In genomic region chr12:112466011-112466422, GRCh38 we compare ENCODE assay signal across 18 cellular contexts. TPM values are rescaled to one million over a fixed set of nuclear protein-coding genes. Genes with fewer than 3 reads are reported as not detected.
DNase-seq lines count a peak whose midpoint lies in the region; ATAC-seq and TF ChIP-seq lines count a peak whose summit lies in the region.
"Had no signal": no experiment of that assay in that cellular context is flagged by ENCODE, and none has a peak within 500 bp of the region (broad histone marks: within the 10 kb centered on the region; RNA-seq: fewer than 3 reads in every experiment).

No MANE protein-coding gene starts in this region.

- TF ChIP-seq CTCF in activated CD8-positive, alpha-beta T cell treated with anti-CD3 and anti-CD28 coated beads for 36 hours (IDR thresholded peaks at IDR 0.05) = no peak
- no peak for TF ChIP-seq CTCF in colonic mucosa (IDR thresholded peaks at IDR 0.05)

- H3K27me3 Mint-ChIP-seq in activated CD8-positive, alpha-beta T cell treated with anti-CD3 and anti-CD28 coated beads, Interleukin-2, amount 10 ng/mL, durations not matched to agents 7 days and 5 days (ENCODE audit: low read depth) = no peaks in the 10 kb centered on the region
- H3K27me3 Mint-ChIP-seq in activated CD8-positive, alpha-beta T cell treated with anti-CD3 and anti-CD28 coated beads for 36 hours = no peaks in the 10 kb centered on the region
- H3K27me3 Mint-ChIP-seq in stimulated activated memory B cell treated with anti-CD40 and anti-IgM and Interleukin-4, amounts not matched to agents 10 μg/mL and 1 μg/mL and 100 μg/mL, for 72 hours = no peaks in the 10 kb centered on the region
- H3K27me3 Mint-ChIP-seq: stimulated activated naive CD8-positive, alpha-beta T cell treated with anti-CD3 and anti-CD28 coated beads, Interleukin-15, Interleukin-2, amounts not matched to agents 100 ng/mL and 50 ng/mL, for 24 hours had no signal

- POLR2A ChIA-PET in activated CD8-positive, alpha-beta T cell treated with anti-CD3 and anti-CD28 coated beads, Interleukin-2, amount 10 ng/mL, durations not matched to agents 7 days and 5 days (lab: Charles Lee) = no interaction called here
- POLR2A ChIA-PET in activated CD8-positive, alpha-beta T cell treated with anti-CD3 and anti-CD28 coated beads for 36 hours (lab: Charles Lee) = no interaction called here

- no peaks in the 10 kb centered on the region for H3K27me3 ChIP-seq in colonic mucosa
- H3K27me3 ChIP-seq: heart right ventricle had no signal

- H3K4me3 Mint-ChIP-seq in activated CD8-positive, alpha-beta T cell treated with anti-CD3 and anti-CD28 coated beads, Interleukin-2, amount 10 ng/mL, durations not matched to agents 7 days and 5 days = no peak overlapping the region
- H3K4me3 Mint-ChIP-seq in activated CD8-positive, alpha-beta T cell treated with anti-CD3 and anti-CD28 coated beads for 36 hours = no peak overlapping the region
- H3K4me3 Mint-ChIP-seq in stimulated activated memory B cell treated with anti-CD40 and anti-IgM and Interleukin-4, amounts not matched to agents 10 μg/mL and 1 μg/mL and 100 μg/mL, for 72 hours = no peak overlapping the region
- H3K4me3 Mint-ChIP-seq: activated T-helper 1 cell treated with anti-CD3 and anti-CD28 coated beads, Interleukin-12 subunit alpha, Interleukin-12 subunit beta, Interleukin-2, Interleukin-4 antibody, amounts not matched to agents 30 ng/mL and 10 ng/mL and 1 ng/mL, durations not matched to agents 14 hours and 24 hours and 36 hours; stimulated activated naive CD8-positive, alpha-beta T cell treated with anti-CD3 and anti-CD28 coated beads, Interleukin-15, Interleukin-2, amounts not matched to agents 100 ng/mL and 50 ng/mL, for 24 hours had no signal

- peaks cover 24% of the 10 kb centered on the region for H3K36me3 Mint-ChIP-seq in activated CD8-positive, alpha-beta T cell treated with anti-CD3 and anti-CD28 coated beads, Interleukin-2, amount 10 ng/mL, durations not matched to agents 7 days and 5 days (ENCODE audit: low read depth)
- H3K36me3 Mint-ChIP-seq in activated CD8-positive, alpha-beta T cell treated with anti-CD3 and anti-CD28 coated beads for 36 hours (ENCODE audit: low read depth) = peaks cover 36% of the 10 kb centered on the region
- H3K36me3 Mint-ChIP-seq in stimulated activated memory B cell treated with anti-CD40 and anti-IgM and Interleukin-4, amounts not matched to agents 10 μg/mL and 1 μg/mL and 100 μg/mL, for 72 hours = peaks cover 50% of the 10 kb centered on the region

- H3K36me3 ChIP-seq in colonic mucosa = no peaks in the 10 kb centered on the region

- no peaks in the 10 kb centered on the region for H3K9me3 ChIP-seq in colonic mucosa
- H3K9me3 ChIP-seq: heart right ventricle had no signal

- H3K9ac ChIP-seq in colonic mucosa (ENCODE audit: low read depth in 2 of 2, low read length in 2 of 2) = no peak overlapping the region

- H3K9me3 Mint-ChIP-seq in activated CD8-positive, alpha-beta T cell treated with anti-CD3 and anti-CD28 coated beads, Interleukin-2, amount 10 ng/mL, durations not matched to agents 7 days and 5 days (ENCODE audit: insufficient read depth) = no peaks in the 10 kb centered on the region
- H3K9me3 Mint-ChIP-seq in activated CD8-positive, alpha-beta T cell treated with anti-CD3 and anti-CD28 coated beads for 36 hours = no peaks in the 10 kb centered on the region
- H3K9me3 Mint-ChIP-seq in stimulated activated memory B cell treated with anti-CD40 and anti-IgM and Interleukin-4, amounts not matched to agents 10 μg/mL and 1 μg/mL and 100 μg/mL, for 72 hours = no peaks in the 10 kb centered on the region
- H3K9me3 Mint-ChIP-seq: activated T-helper 1 cell treated with anti-CD3 and anti-CD28 coated beads, Interleukin-12 subunit alpha, Interleukin-12 subunit beta, Interleukin-2, Interleukin-4 antibody, amounts not matched to agents 30 ng/mL and 10 ng/mL and 1 ng/mL, durations not matched to agents 14 hours and 24 hours and 36 hours; stimulated activated naive CD8-positive, alpha-beta T cell treated with anti-CD3 and anti-CD28 coated beads, Interleukin-15, Interleukin-2, amounts not matched to agents 100 ng/mL and 50 ng/mL, for 24 hours had no signal

- no peaks in the 10 kb centered on the region for H3K4me1 ChIP-seq in colonic mucosa

- H3K4me3 ChIP-seq in colonic mucosa = no peak overlapping the region
- H3K4me3 ChIP-seq: heart right ventricle had no signal

- no peaks in the 10 kb centered on the region for H3K4me1 Mint-ChIP-seq in activated CD8-positive, alpha-beta T cell treated with anti-CD3 and anti-CD28 coated beads, Interleukin-2, amount 10 ng/mL, durations not matched to agents 7 days and 5 days (ENCODE audit: low read depth)
- H3K4me1 Mint-ChIP-seq in activated CD8-positive, alpha-beta T cell treated with anti-CD3 and anti-CD28 coated beads for 36 hours (ENCODE audit: low read depth) = peaks cover 15% of the 10 kb centered on the region
- peaks cover 19% of the 10 kb centered on the region for H3K4me1 Mint-ChIP-seq in stimulated activated memory B cell treated with anti-CD40 and anti-IgM and Interleukin-4, amounts not matched to agents 10 μg/mL and 1 μg/mL and 100 μg/mL, for 72 hours

- CTCF ChIA-PET in activated CD8-positive, alpha-beta T cell treated with anti-CD3 and anti-CD28 coated beads, Interleukin-2, amount 10 ng/mL, durations not matched to agents 7 days and 5 days (lab: Charles Lee) = no interaction called here
- CTCF ChIA-PET in activated CD8-positive, alpha-beta T cell treated with anti-CD3 and anti-CD28 coated beads for 36 hours (lab: Charles Lee) = no interaction called here

- H3K27ac Mint-ChIP-seq in activated CD8-positive, alpha-beta T cell treated with anti-CD3 and anti-CD28 coated beads, Interleukin-2, amount 10 ng/mL, durations not matched to agents 7 days and 5 days = peak overlapping the region; percentile 5
- no peak overlapping the region for H3K27ac Mint-ChIP-seq in activated CD8-positive, alpha-beta T cell treated with anti-CD3 and anti-CD28 coated beads for 36 hours
- peak overlapping the region; percentile 40 for H3K27ac Mint-ChIP-seq in stimulated activated memory B cell treated with anti-CD40 and anti-IgM and Interleukin-4, amounts not matched to agents 10 μg/mL and 1 μg/mL and 100 μg/mL, for 72 hours
- H3K27ac Mint-ChIP-seq: activated T-helper 1 cell treated with anti-CD3 and anti-CD28 coated beads, Interleukin-12 subunit alpha, Interleukin-12 subunit beta, Interleukin-2, Interleukin-4 antibody, amounts not matched to agents 30 ng/mL and 10 ng/mL and 1 ng/mL, durations not matched to agents 14 hours and 24 hours and 36 hours; stimulated activated naive CD8-positive, alpha-beta T cell treated with anti-CD3 and anti-CD28 coated beads, Interleukin-15, Interleukin-2, amounts not matched to agents 100 ng/mL and 50 ng/mL, for 24 hours had no signal

- no peak overlapping the region for H3K27ac ChIP-seq in colonic mucosa
- H3K27ac ChIP-seq: C4-2B, VCaP had no signal

- intact Hi-C loops in activated CD8-positive, alpha-beta T cell treated with anti-CD3 and anti-CD28 coated beads for 36 hours (cut with micrococcal nuclease) = no loop called here
- intact Hi-C loops in colonic mucosa (cut with DNase I) = no loop called here

- DNase-seq in activated CD8-positive, alpha-beta T cell treated with anti-CD3 and anti-CD28 coated beads, Interleukin-2, amount 10 ng/mL, durations not matched to agents 7 days and 5 days = no peak
- DNase-seq in activated CD8-positive, alpha-beta T cell treated with anti-CD3 and anti-CD28 coated beads for 36 hours = no peak
- peak; percentile 93 for DNase-seq in NCI-H345 treated with DMSO at 0.1 percent for 48 hours (lab: John Stamatoyannopoulos, UW; ENCODE audit: unreplicated experiment)
- peak; percentile 31 for DNase-seq in colonic mucosa
- no peak for DNase-seq in SIG-M5 (lab: John Stamatoyannopoulos, UW)
- DNase-seq: caudate nucleus; effector CD4-positive, alpha-beta T cell; H7; heart right ventricle; Karpas-422; NCI-H526 had no signal

- no peak for ATAC-seq in activated CD8-positive, alpha-beta T cell treated with anti-CD3 and anti-CD28 coated beads, Interleukin-2, amount 10 ng/mL, durations not matched to agents 7 days and 5 days
- no peak for ATAC-seq in activated CD8-positive, alpha-beta T cell treated with anti-CD3 and anti-CD28 coated beads for 36 hours
- ATAC-seq in stimulated activated memory B cell treated with anti-CD40 and anti-IgM and Interleukin-4, amounts not matched to agents 10 μg/mL and 1 μg/mL and 100 μg/mL, for 72 hours = no peak
- no peak for ATAC-seq in HG02798 (IDR thresholded peaks at IDR 0.05; ENCODE audit: poor library complexity, unreplicated experiment)
- ATAC-seq in GM18909 (IDR thresholded peaks at IDR 0.05; ENCODE audit: poor library complexity, unreplicated experiment) = no peak

RNA-seq across cellular contexts. Expression of gene PTPN11, which starts 47.3 kb away (rescaled TPM):
- total RNA-seq in activated CD8-positive, alpha-beta T cell treated with anti-CD3 and anti-CD28 coated beads, Interleukin-2, amount 10 ng/mL, durations not matched to agents 7 days and 5 days = 100 to 1,000 TPM; 106 to 112 TPM
- total RNA-seq in activated CD8-positive, alpha-beta T cell treated with anti-CD3 and anti-CD28 coated beads for 36 hours = 100 to 1,000 TPM; 131 to 142 TPM
- total RNA-seq in colonic mucosa = 10 to 100 TPM; 81.5 to 82.3 TPM

RNA-seq across cellular contexts. Expression of gene RPL6, which starts 56.6 kb away (rescaled TPM):
- 1,000 to 10,000 TPM; 1,104 to 1,130 TPM for total RNA-seq in activated CD8-positive, alpha-beta T cell treated with anti-CD3 and anti-CD28 coated beads, Interleukin-2, amount 10 ng/mL, durations not matched to agents 7 days and 5 days
- total RNA-seq in activated CD8-positive, alpha-beta T cell treated with anti-CD3 and anti-CD28 coated beads for 36 hours = 1,000 to 10,000 TPM; 1,954 to 1,972 TPM
- 1,000 to 10,000 TPM in 1 of 2 donors, 100 to 1,000 TPM in 1; 782 to 1,047 TPM for total RNA-seq in colonic mucosa

Comparison
In these comparisons a context has a peak if more than half of its experiments do, and no peak if none do; other contexts are left out.
1. DNase-seq: peak in NCI-H345 treated with DMSO at 0.1 percent for 48 hours (single experiment) and colonic mucosa (single experiment); none in activated CD8-positive, alpha-beta T cell treated with anti-CD3 and anti-CD28 coated beads, Interleukin-2, amount 10 ng/mL, durations not matched to agents 7 days and 5 days (single experiment), activated CD8-positive, alpha-beta T cell treated with anti-CD3 and anti-CD28 coated beads for 36 hours (single experiment) and SIG-M5 (single experiment).